9 cellular contexts compared by ENCODE assay signal in genomic region chr1:1628656-1629429, GRCh38. TPM values are rescaled to one million over a fixed set of nuclear protein-coding genes. Genes with fewer than 3 reads are reported as not detected.
DNase-seq lines count a peak whose midpoint lies in the region; ATAC-seq, FAIRE-seq and TF ChIP-seq lines count a peak whose summit lies in the region.
"Had no signal": no experiment of that assay in that cellular context is flagged by ENCODE, and none has a peak within 500 bp of the region (broad histone marks: within the 10 kb centered on the region; RNA-seq: fewer than 3 reads in every experiment).

No MANE protein-coding gene starts in this region.

- 60 to 72% (median 71%) methylated on average over 46 to 55 of the region's 55 CpGs for WGBS in small intestine, 3 donors

- H3K4me1 ChIP-seq in small intestine (ENCODE audit: control insufficient read depth in 2 of 2, insufficient read depth in 1 of 2, low read depth in 1 of 2, low read length in 1 of 2): no peaks in the 10 kb centered on the region

- no peaks in the 10 kb centered on the region for H3K9me3 ChIP-seq in small intestine (ENCODE audit: control insufficient read depth, low read depth)

- H3K9me3 Mint-ChIP-seq in effector memory CD8-positive, alpha-beta T cell: no peaks in the 10 kb centered on the region
- H3K9me3 Mint-ChIP-seq in mesothelial cell of epicardium: no peaks in the 10 kb centered on the region

- peaks cover 2 to 11% of the 10 kb centered on the region in 2 donors for H3K4me1 Mint-ChIP-seq in effector memory CD8-positive, alpha-beta T cell (ENCODE audit: low read depth in 2 of 2)
- H3K4me1 Mint-ChIP-seq in mesothelial cell of epicardium: peaks cover 7% of the 10 kb centered on the region

- FAIRE-seq in small intestine (lab: Jason Lieb, UNC) (no peak), HTR-8/SVneo (lab: Jason Lieb, UNC) (no peak)

- H3K27me3 ChIP-seq in small intestine (ENCODE audit: control insufficient read depth in 2 of 2, insufficient read depth in 2 of 2, low read length in 2 of 2): peaks cover 2 to 4% of the 10 kb centered on the region in 2 donors

- no peaks in the 10 kb centered on the region for H3K36me3 ChIP-seq in small intestine (ENCODE audit: control insufficient read depth in 2 of 2, insufficient read depth in 2 of 2, low read length in 2 of 2)

- H3K4me3 Mint-ChIP-seq in effector memory CD8-positive, alpha-beta T cell: peak overlapping the region; percentile 85 to 86
- H3K4me3 Mint-ChIP-seq in mesothelial cell of epicardium: no peak overlapping the region

- TF ChIP-seq CTCF in GM13976 (IDR thresholded peaks at IDR 0.05; ENCODE audit: borderline replicate concordance, control extremely low read depth, extremely low read depth, insufficient read depth, missing control alignments): no peak
- no peak for TF ChIP-seq CTCF in mesothelial cell of epicardium (IDR thresholded peaks at IDR 0.05; ENCODE audit: unreplicated experiment)

- DNase-seq in GM13976 (ENCODE audit: low spot score) (peak; percentile 54), T-helper 9 cell (peak; percentile 25), small intestine (no peak), NCI-H345 (lab: John Stamatoyannopoulos, UW) (no peak), mesothelial cell of epicardium (ENCODE audit: low spot score in 2 of 2, unreplicated experiment in 2 of 2) (no peak), HTR-8/SVneo (ENCODE audit: insufficient read length, low spot score) (no peak)
- DNase-seq in effector memory CD8-positive, alpha-beta T cell: peak; percentile 37 to 45 (median 41)
- DNase-seq: NCI-H1436 treated with DMSO at 0.1 percent for 48 hours had no signal

- H3K27ac Mint-ChIP-seq in effector memory CD8-positive, alpha-beta T cell: no peak overlapping the region
- no peak overlapping the region for H3K27ac Mint-ChIP-seq in mesothelial cell of epicardium

- peak overlapping the region in 1 of 2 donors; percentile 41 for H3K4me3 ChIP-seq in small intestine (ENCODE audit: low read depth in 1 of 2, low read length in 2 of 2)

- peak; percentile 3 for ATAC-seq in effector memory CD8-positive, alpha-beta T cell (replicated peaks)
- ATAC-seq in GM19397 (IDR thresholded peaks at IDR 0.05; ENCODE audit: unreplicated experiment): no peak

- in situ Hi-C loops in GM13976 (cut with MboI; ENCODE audit: low sequenced_read_pairs, unreplicated experiment): no loop called here

- H3K27ac ChIP-seq in small intestine (ENCODE audit: low read depth in 1 of 2, low read length in 1 of 2): peak overlapping the region; percentile 7 to 33

- peaks cover 22% of the 10 kb centered on the region for H3K36me3 Mint-ChIP-seq in effector memory CD8-positive, alpha-beta T cell (ENCODE audit: insufficient read depth)
- no peaks in the 10 kb centered on the region for H3K36me3 Mint-ChIP-seq in mesothelial cell of epicardium

- no peaks in the 10 kb centered on the region for H3K27me3 Mint-ChIP-seq in effector memory CD8-positive, alpha-beta T cell
- peaks cover 9% of the 10 kb centered on the region for H3K27me3 Mint-ChIP-seq in mesothelial cell of epicardium (ENCODE audit: low read depth)

RNA-seq across cellular contexts. Expression of gene MMP23B, which starts 3.1 kb away (rescaled TPM):
- 10 to 100 TPM in 1 of 3 donors, 1 to 10 TPM in 2; 1.2 to 16.5 (median 1.6) TPM for polyA plus RNA-seq in small intestine
- 63.8 to 70.3 TPM (median 65.4 TPM) in 3 replicates for total RNA-seq in mesothelial cell of epicardium

RNA-seq across cellular contexts. Expression of gene MIB2, which starts 13.5 kb away (rescaled TPM):
- polyA plus RNA-seq in small intestine: 100 to 1,000 TPM in 2 of 3 donors, 10 to 100 TPM in 1; 53.3 to 213 (median 178) TPM
- 110 to 117 TPM (median 112 TPM) in 3 replicates for total RNA-seq in mesothelial cell of epicardium

RNA-seq across cellular contexts. Expression of gene FNDC10, which starts 28.9 kb away (rescaled TPM):
- 1 to 10 TPM in 2 of 3 donors, under 1 TPM in 1; 0.54 to 2.9 (median 2.2) TPM for polyA plus RNA-seq in small intestine
- total RNA-seq in mesothelial cell of epicardium: 5.4 to 6.2 TPM (median 5.4 TPM) in 3 replicates

RNA-seq across cellular contexts. Expression of gene CDK11B, which starts 30.0 kb away (rescaled TPM):
- 10 to 100 TPM; 32.0 to 61.7 (median 58.1) TPM for polyA plus RNA-seq in small intestine
- total RNA-seq in mesothelial cell of epicardium: 25.2 to 27.2 TPM (median 26.6 TPM) in 3 replicates

RNA-seq across cellular contexts. Expression of gene SSU72, which starts 54.2 kb away (rescaled TPM):
- 100 to 1,000 TPM; 115 to 140 (median 133) TPM for polyA plus RNA-seq in small intestine
- 97.2 to 98.8 TPM (median 97.4 TPM) in 3 replicates for total RNA-seq in mesothelial cell of epicardium

Comparison
In these comparisons a context has a peak if more than half of its experiments do, and no peak if none do; other contexts are left out.
1. DNase-seq: peak in GM13976 (single experiment), T-helper 9 cell (single experiment) and effector memory CD8-positive, alpha-beta T cell (3 of 3); none in small intestine (single experiment), NCI-H345 (single experiment), mesothelial cell of epicardium (0 of 2) and HTR-8/SVneo (single experiment).